ENCODE assay signal across 8 cellular contexts in the genomic region with DNA sequence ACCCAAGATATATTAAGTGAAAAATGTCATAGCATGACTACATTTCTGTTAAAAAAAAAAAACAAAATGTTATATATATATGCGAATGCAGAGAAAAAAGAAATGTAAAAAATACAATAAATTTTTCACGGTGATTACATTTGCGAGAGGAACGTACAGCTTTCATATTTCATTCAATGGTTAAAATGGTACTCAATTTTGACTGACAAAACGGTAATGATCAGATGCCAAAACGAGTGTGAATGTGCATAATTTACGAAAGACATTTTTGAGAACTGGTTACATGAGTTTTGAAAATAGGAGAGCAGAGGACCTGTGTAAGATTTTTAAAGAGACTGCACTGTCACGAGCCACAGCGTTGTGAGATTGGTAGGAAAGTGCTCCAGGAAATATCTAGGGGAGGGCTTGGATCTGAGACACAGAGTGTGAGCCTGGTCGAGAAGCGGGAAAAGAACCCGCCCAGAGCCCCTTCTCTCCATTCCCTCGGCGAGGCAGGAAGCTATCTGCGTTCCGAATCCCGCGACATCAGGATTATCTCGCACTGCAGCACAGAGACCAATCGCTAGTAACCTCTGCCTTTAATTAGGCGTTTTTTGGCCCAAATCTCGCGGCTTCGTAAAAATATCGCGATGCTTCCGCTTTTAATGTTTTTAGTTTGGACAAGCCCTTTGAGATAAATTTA. TPM values are rescaled to one million over a fixed set of nuclear protein-coding genes. Genes with fewer than 3 reads are reported as not detected.
A peak's percentile ranks its signal among the peaks of the same experiment; 100 is the strongest.
DNase-seq lines count a peak whose midpoint lies in the region; ATAC-seq and TF ChIP-seq lines count a peak whose summit lies in the region.

No MANE protein-coding gene starts in this region.

- in situ Hi-C loops in KBM-7 (cut with MboI; ENCODE audit: low pct_unique_long_range_greater_than_20kb, low sequenced_read_pairs), result no loop called here

- H3K27ac ChIP-seq in esophagus squamous epithelium (peak overlapping the region; percentile 90 to 99 (median 96)), muscle layer of duodenum (ENCODE audit: low read length) (peak overlapping the region; percentile 100)

- peak; percentile 68 for ATAC-seq in GM21717 (IDR thresholded peaks at IDR 0.05; ENCODE audit: unreplicated experiment)

- H3K4me3 ChIP-seq in esophagus squamous epithelium, result peak overlapping the region; percentile 59 to 86 (median 66)
- peak overlapping the region; percentile 75 to 94 for H3K4me3 ChIP-seq in muscle layer of duodenum (ENCODE audit: low read depth in 1 of 2, low read length in 2 of 2)

- H3K4me1 ChIP-seq in esophagus squamous epithelium (peaks cover 0 to 15% (median 5%) of the 10 kb centered on the region in 3 donors), muscle layer of duodenum (ENCODE audit: control insufficient read depth in 1 of 2, insufficient read depth in 2 of 2, low read length in 2 of 2) (no peaks in the 10 kb centered on the region)

- H3K36me3 ChIP-seq in esophagus squamous epithelium (no peaks in the 10 kb centered on the region), muscle layer of duodenum (ENCODE audit: control insufficient read depth in 1 of 2, insufficient read depth in 2 of 2, low read length in 2 of 2) (peaks cover 0 to 8% of the 10 kb centered on the region in 2 donors)

- DNase-seq in DMS53 treated with DMSO at 0.1 percent for 48 hours (lab: John Stamatoyannopoulos, UW; ENCODE audit: unreplicated experiment) (peak; percentile 92), KBM-7 (peak; percentile 97), esophagus squamous epithelium (lab: John Stamatoyannopoulos, UW) (peak; percentile 71)
- DNase-seq in activated T-cell treated with anti-CD3 and anti-CD28 coated beads, Interleukin-2, amount 50 U/mL, for 48 hours, result peak; percentile 92 to 93
- peak; percentile 71 for DNase-seq in stimulated activated CD8-positive, alpha-beta memory T cell treated with anti-CD3 and anti-CD28 coated beads, Interleukin-7, amount 100 ng/mL, for 24 hours (ENCODE audit: low read depth)

- peak in 2 of 4 donors; percentile 68 to 74 for TF ChIP-seq POLR2A in esophagus squamous epithelium (IDR thresholded peaks at IDR 0.05)

- 10% methylated on average over 24 to 27 of the region's 27 CpGs for WGBS in esophagus squamous epithelium, 2 donors

- intact Hi-C loops in esophagus squamous epithelium (cut with DNase I), result no loop called here

- TF ChIP-seq CTCF in esophagus squamous epithelium (IDR thresholded peaks at IDR 0.05), result no peak

- H3K27me3 ChIP-seq in esophagus squamous epithelium (no peaks in the 10 kb centered on the region), muscle layer of duodenum (ENCODE audit: low read depth, low read length) (no peaks in the 10 kb centered on the region)

- no peaks in the 10 kb centered on the region for H3K9me3 ChIP-seq in esophagus squamous epithelium
- no peaks in the 10 kb centered on the region for H3K9me3 ChIP-seq in muscle layer of duodenum (ENCODE audit: control insufficient read depth in 1 of 2, low read length in 2 of 2)

TF ChIP-seq in PFSK-1, 5 proteins besides CTCF, POLR2A, EP300 and RAD21:
- TF ChIP-seq SIN3A (IDR thresholded peaks at IDR 0.05; ENCODE audit: borderline replicate concordance, insufficient read depth, low read length) (peak; percentile 74; the same call in 1 of the 2 replicates), POLR2AphosphoS5 (IDR thresholded peaks at IDR 0.05; ENCODE audit: low read depth, low read length) (peak; percentile 96), FOXP2 (optimal IDR thresholded peaks at IDR 0.05; ENCODE audit: borderline replicate concordance, extremely low read depth, extremely low read length, insufficient read depth) (no peak), TAF1 (IDR thresholded peaks at IDR 0.05; ENCODE audit: borderline replicate concordance, insufficient read depth, low read length) (peak; percentile 81)
- TF ChIP-seq, protein P1, sequence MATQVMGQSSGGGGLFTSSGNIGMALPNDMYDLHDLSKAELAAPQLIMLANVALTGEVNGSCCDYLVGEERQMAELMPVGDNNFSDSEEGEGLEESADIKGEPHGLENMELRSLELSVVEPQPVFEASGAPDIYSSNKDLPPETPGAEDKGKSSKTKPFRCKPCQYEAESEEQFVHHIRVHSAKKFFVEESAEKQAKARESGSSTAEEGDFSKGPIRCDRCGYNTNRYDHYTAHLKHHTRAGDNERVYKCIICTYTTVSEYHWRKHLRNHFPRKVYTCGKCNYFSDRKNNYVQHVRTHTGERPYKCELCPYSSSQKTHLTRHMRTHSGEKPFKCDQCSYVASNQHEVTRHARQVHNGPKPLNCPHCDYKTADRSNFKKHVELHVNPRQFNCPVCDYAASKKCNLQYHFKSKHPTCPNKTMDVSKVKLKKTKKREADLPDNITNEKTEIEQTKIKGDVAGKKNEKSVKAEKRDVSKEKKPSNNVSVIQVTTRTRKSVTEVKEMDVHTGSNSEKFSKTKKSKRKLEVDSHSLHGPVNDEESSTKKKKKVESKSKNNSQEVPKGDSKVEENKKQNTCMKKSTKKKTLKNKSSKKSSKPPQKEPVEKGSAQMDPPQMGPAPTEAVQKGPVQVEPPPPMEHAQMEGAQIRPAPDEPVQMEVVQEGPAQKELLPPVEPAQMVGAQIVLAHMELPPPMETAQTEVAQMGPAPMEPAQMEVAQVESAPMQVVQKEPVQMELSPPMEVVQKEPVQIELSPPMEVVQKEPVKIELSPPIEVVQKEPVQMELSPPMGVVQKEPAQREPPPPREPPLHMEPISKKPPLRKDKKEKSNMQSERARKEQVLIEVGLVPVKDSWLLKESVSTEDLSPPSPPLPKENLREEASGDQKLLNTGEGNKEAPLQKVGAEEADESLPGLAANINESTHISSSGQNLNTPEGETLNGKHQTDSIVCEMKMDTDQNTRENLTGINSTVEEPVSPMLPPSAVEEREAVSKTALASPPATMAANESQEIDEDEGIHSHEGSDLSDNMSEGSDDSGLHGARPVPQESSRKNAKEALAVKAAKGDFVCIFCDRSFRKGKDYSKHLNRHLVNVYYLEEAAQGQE (IDR thresholded peaks at IDR 0.05; ENCODE audit: insufficient read depth in 1 of 2, low read depth in 2 of 2, low read length in 2 of 2), result no peak

RNA-seq across cellular contexts. Expression of gene TRIM27, which starts 28.5 kb away (rescaled TPM):
- polyA plus RNA-seq in PFSK-1 (2012; ENCODE audit: insufficient read length, low read depth), result 76.1 TPM
- total RNA-seq in esophagus squamous epithelium, result 10 to 100 TPM; 25.0 to 51.9 (median 30.9) TPM

Comparison
In these comparisons a context has a peak if more than half of its experiments do, and no peak if none do; other contexts are left out.
1. Peak in every context shown above with its lines: DNase-seq, ATAC-seq, H3K4me3 ChIP-seq and H3K27ac ChIP-seq.